Comparison of ENCODE assay signal across 34 cellular contexts in genomic region chr2:26597197-26597596, GRCh38. TPM values are rescaled to one million over a fixed set of nuclear protein-coding genes. Genes with fewer than 3 reads are reported as not detected.
DNase-seq lines count a peak whose midpoint lies in the region; ATAC-seq, FAIRE-seq and TF ChIP-seq lines count a peak whose summit lies in the region.
"Had no signal": no experiment of that assay in that cellular context is flagged by ENCODE, and none has a peak within 500 bp of the region (broad histone marks: within the 10 kb centered on the region; RNA-seq: fewer than 3 reads in every experiment).

No MANE protein-coding gene starts in this region.

- 5 to 10% methylated on average over 2 of the region's 2 CpGs for WGBS in GM23248 (ENCODE audit: low coverage in 1 of 2, low lambda C conversion rate in 2 of 2, missing lambda C conversion rate in 2 of 2), 2 experiments

- no peak overlapping the region for H3K9ac ChIP-seq in GM23248
- H3K9ac ChIP-seq: BLaER1 treated with 17β-estradiol and CSF1 and Interleukin-3, amounts not matched to agents 10 nM and 100 nM had no signal

- no peak overlapping the region for H3K4me3 Mint-ChIP-seq in activated naive CD4-positive, alpha-beta T cell treated with anti-CD3 and anti-CD28 coated beads for 36 hours
- H3K4me3 Mint-ChIP-seq: CD4-positive, alpha-beta T cell; GM23338; H9 had no signal

- no peaks in the 10 kb centered on the region for H4K20me1 ChIP-seq in GM23248 (ENCODE audit: insufficient read depth)
- H4K20me1 ChIP-seq: BLaER1 treated with 17β-estradiol and CSF1 and Interleukin-3, amounts not matched to agents 10 nM and 100 nM had no signal

- H3K4me3 ChIP-seq in GM23248 (no peak overlapping the region), epithelial cell of esophagus (ENCODE audit: low read length) (no peak overlapping the region)
- H3K4me3 ChIP-seq: A549; BLaER1 treated with 17β-estradiol and CSF1 and Interleukin-3, amounts not matched to agents 10 nM and 100 nM; GM12878; GM23338; K562; SJSA1 had no signal

- no peak for ATAC-seq in GM21526 (IDR thresholded peaks at IDR 0.05; ENCODE audit: low FRiP score, unreplicated experiment)
- ATAC-seq: A549, GM12878, GM23338, K562 had no signal

- no peaks in the 10 kb centered on the region for H3K9me3 Mint-ChIP-seq in activated naive CD4-positive, alpha-beta T cell treated with anti-CD3 and anti-CD28 coated beads for 36 hours
- H3K9me3 Mint-ChIP-seq: CD4-positive, alpha-beta T cell; GM23338; H9 had no signal

- no peaks in the 10 kb centered on the region for H3F3A ChIP-seq in GM23248 (ENCODE audit: insufficient read depth)

- intact Hi-C loops in activated naive CD4-positive, alpha-beta T cell treated with anti-CD3 and anti-CD28 coated beads for 36 hours (cut with micrococcal nuclease): no loop called here

- H3K27me3 ChIP-seq in GM23248 (replicated peaks; ENCODE audit: insufficient read depth): peaks cover 64% of the 10 kb centered on the region
- H3K27me3 ChIP-seq: BLaER1 treated with 17β-estradiol and CSF1 and Interleukin-3, amounts not matched to agents 10 nM and 100 nM had no signal

- H3K4me2 ChIP-seq in GM23248 (ENCODE audit: unreplicated experiment): no peak overlapping the region
- H3K4me2 ChIP-seq: A549, GM23338 had no signal

- no peaks in the 10 kb centered on the region for H3K79me2 ChIP-seq in GM23248 (ENCODE audit: insufficient read depth)

- no peaks in the 10 kb centered on the region for H3K36me3 Mint-ChIP-seq in activated naive CD4-positive, alpha-beta T cell treated with anti-CD3 and anti-CD28 coated beads for 36 hours (ENCODE audit: low read depth)

- H3K4me1 ChIP-seq in GM23248 (ENCODE audit: insufficient read depth): no peaks in the 10 kb centered on the region
- H3K4me1 ChIP-seq: SJSA1 had no signal

- DNase-seq in GM23248: peak; percentile 20
- peak; percentile 60 for DNase-seq in NOMO-1 treated with DMSO at 0.1 percent for 48 hours (lab: John Stamatoyannopoulos, UW; ENCODE audit: unreplicated experiment)
- DNase-seq in epithelial cell of esophagus (ENCODE audit: low read depth): peak; percentile 51
- no peak for DNase-seq in NCI-H187 treated with DMSO at 0.1 percent for 48 hours (lab: John Stamatoyannopoulos, UW)
- no peak for DNase-seq in activated naive CD4-positive, alpha-beta T cell treated with anti-CD3 and anti-CD28 coated beads for 36 hours
- DNase-seq: AML-193; CD4-positive, alpha-beta T cell; DMS53; H9; Kasumi-1; MV-4-11; NCI-H1105; NCI-H1436 treated with DMSO at 0.1 percent for 48 hours; NCI-H2029; NCI-H2227 treated with DMSO at 0.1 percent for 48 hours; NCI-H526 treated with DMSO at 0.1 percent for 48 hours; OCI-M1; Right ventricle myocardium superior had no signal

- H2AFZ ChIP-seq in GM23248: no peak overlapping the region
- H2AFZ ChIP-seq: GM23338 had no signal

- no peaks in the 10 kb centered on the region for H3K9me2 ChIP-seq in GM23248 (ENCODE audit: insufficient read depth)

- in situ Hi-C loops in GM23248 (cut with MboI): no loop called here

- H3K27ac Mint-ChIP-seq in activated naive CD4-positive, alpha-beta T cell treated with anti-CD3 and anti-CD28 coated beads for 36 hours: no peak overlapping the region
- H3K27ac Mint-ChIP-seq: CD4-positive, alpha-beta T cell; GM23338; H9 had no signal

- H3K27me3 Mint-ChIP-seq in activated naive CD4-positive, alpha-beta T cell treated with anti-CD3 and anti-CD28 coated beads for 36 hours (ENCODE audit: low read depth): peaks cover 25% of the 10 kb centered on the region

- no peak for TF ChIP-seq CTCF in epithelial cell of esophagus (IDR thresholded peaks at IDR 0.05; ENCODE audit: insufficient read depth, low read depth, low read length, missing control alignments)

- FAIRE-seq in TTC549 (lab: Jason Lieb, UNC): peak; percentile 19
- FAIRE-seq: A549, D721Med, G401.6, GM12878, GM19239, HTR-8/SVneo, K562, RCC 7860 had no signal

- H3K9me3 ChIP-seq in GM23248 (ENCODE audit: low read depth): no peaks in the 10 kb centered on the region
- H3K9me3 ChIP-seq: A549; BLaER1 treated with 17β-estradiol and CSF1 and Interleukin-3, amounts not matched to agents 10 nM and 100 nM; SJSA1 had no signal

- CTCF ChIA-PET in activated naive CD4-positive, alpha-beta T cell treated with anti-CD3 and anti-CD28 coated beads for 36 hours (lab: Charles Lee): interaction anchor here (0.6 to 1.8 kb wide), 7 partner anchors 8 to 325 kb away, joined by 3 to 6 read pairs (median 4); no protein-coding TSS in a partner anchor

- no peak overlapping the region for H3K27ac ChIP-seq in GM23248
- H3K27ac ChIP-seq: A549, SJSA1 had no signal

- peaks cover 3% of the 10 kb centered on the region for H3K4me1 Mint-ChIP-seq in activated naive CD4-positive, alpha-beta T cell treated with anti-CD3 and anti-CD28 coated beads for 36 hours (ENCODE audit: low read depth)

- no peaks in the 10 kb centered on the region for H3K36me3 ChIP-seq in GM23248 (ENCODE audit: low read depth)
- H3K36me3 ChIP-seq: BLaER1 treated with 17β-estradiol and CSF1 and Interleukin-3, amounts not matched to agents 10 nM and 100 nM; SJSA1 had no signal

RNA-seq across cellular contexts. Expression of gene CIB4, which starts 44.0 kb away (rescaled TPM):
- total RNA-seq in GM23248 (2014; rRNA removed; shearing (Covaris generic)): not detected in 2 replicates
- polyA plus RNA-seq in GM23248 (2016; fragmentation: Nextera tagmentation; extraction: Ambion mirVana): not detected in 2 replicates
- total RNA-seq in activated naive CD4-positive, alpha-beta T cell treated with anti-CD3 and anti-CD28 coated beads for 36 hours: not detected
- total RNA-seq: CD4-positive, alpha-beta T cell; Daoy; GM12878; GM23338; H9; K562; M059J; NCI-H460; Right ventricle myocardium superior; SJSA1 had no signal
- polyA plus RNA-seq: GM12878, GM23338, K562 had no signal

Comparison
In these comparisons a context has a peak if more than half of its experiments do, and no peak if none do; other contexts are left out.
1. DNase-seq: peak in GM23248 (single experiment), NOMO-1 treated with DMSO at 0.1 percent for 48 hours (single experiment) and epithelial cell of esophagus (single experiment); none in NCI-H187 treated with DMSO at 0.1 percent for 48 hours (single experiment) and activated naive CD4-positive, alpha-beta T cell treated with anti-CD3 and anti-CD28 coated beads for 36 hours (single experiment).